Comparison of ENCODE assay signal across 1 cellular context in the genomic region with DNA sequence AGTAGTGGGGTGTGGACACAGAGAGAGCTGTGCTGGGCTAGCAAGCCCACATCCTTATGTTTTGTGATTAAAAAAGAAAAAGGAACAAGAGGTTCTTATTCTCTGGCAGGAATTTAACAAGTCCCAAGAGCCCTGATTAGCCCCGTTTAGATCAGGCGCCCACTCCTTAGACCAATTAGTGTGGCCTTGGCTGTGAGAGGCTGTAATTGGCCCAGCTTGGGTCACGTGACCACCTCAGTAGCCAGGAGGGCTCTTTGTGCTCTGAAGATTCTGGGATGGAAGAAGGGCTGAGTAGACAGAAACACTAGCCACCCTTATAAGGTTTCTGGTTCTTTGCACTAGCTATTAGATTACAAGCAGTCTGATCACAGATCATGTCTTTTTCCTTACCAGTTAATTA.
TF ChIP-seq lines count a peak whose summit lies in the region.

No MANE protein-coding gene starts in this region.

TF ChIP-seq in K562, 482 proteins besides CTCF, POLR2A, EP300 and RAD21:
- TF ChIP-seq, protein P1, sequence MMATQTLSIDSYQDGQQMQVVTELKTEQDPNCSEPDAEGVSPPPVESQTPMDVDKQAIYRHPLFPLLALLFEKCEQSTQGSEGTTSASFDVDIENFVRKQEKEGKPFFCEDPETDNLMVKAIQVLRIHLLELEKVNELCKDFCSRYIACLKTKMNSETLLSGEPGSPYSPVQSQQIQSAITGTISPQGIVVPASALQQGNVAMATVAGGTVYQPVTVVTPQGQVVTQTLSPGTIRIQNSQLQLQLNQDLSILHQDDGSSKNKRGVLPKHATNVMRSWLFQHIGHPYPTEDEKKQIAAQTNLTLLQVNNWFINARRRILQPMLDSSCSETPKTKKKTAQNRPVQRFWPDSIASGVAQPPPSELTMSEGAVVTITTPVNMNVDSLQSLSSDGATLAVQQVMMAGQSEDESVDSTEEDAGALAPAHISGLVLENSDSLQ (IDR thresholded peaks at IDR 0.05) = no peak
- TF ChIP-seq TOE1 (IDR thresholded peaks at IDR 0.05; ENCODE audit: borderline replicate concordance) (peak; percentile 81), TOE1 (CRISPR knock-in tag; IDR thresholded peaks at IDR 0.05; ENCODE audit: borderline replicate concordance, low read depth) (no peak), TFE3 (CRISPR knock-in tag; IDR thresholded peaks at IDR 0.05) (peak; percentile 86), ZC3H4 (CRISPR knock-in tag; IDR thresholded peaks at IDR 0.05; ENCODE audit: borderline replicate concordance) (no peak), RAD51 (IDR thresholded peaks at IDR 0.05; ENCODE audit: borderline replicate concordance, low read depth) (peak; percentile 87), ZNF316 (IDR thresholded peaks at IDR 0.05) (peak; percentile 19; the same call in 1 of the 2 replicates), CBFA2T2 (conservative IDR thresholded peaks at IDR 0.05) (peak; percentile 56; the same call in 1 of the 2 replicates)
- TF ChIP-seq, protein P2, sequence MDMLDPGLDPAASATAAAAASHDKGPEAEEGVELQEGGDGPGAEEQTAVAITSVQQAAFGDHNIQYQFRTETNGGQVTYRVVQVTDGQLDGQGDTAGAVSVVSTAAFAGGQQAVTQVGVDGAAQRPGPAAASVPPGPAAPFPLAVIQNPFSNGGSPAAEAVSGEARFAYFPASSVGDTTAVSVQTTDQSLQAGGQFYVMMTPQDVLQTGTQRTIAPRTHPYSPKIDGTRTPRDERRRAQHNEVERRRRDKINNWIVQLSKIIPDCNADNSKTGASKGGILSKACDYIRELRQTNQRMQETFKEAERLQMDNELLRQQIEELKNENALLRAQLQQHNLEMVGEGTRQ (CRISPR knock-in tag; IDR thresholded peaks at IDR 0.05) = peak; percentile 71
